In genomic region chr9:92948032-92948534, GRCh38 we compare ENCODE assay signal across 10 cellular contexts. TPM values are rescaled to one million over a fixed set of nuclear protein-coding genes. Genes with fewer than 3 reads are reported as not detected.
DNase-seq lines count a peak whose midpoint lies in the region; TF ChIP-seq lines count a peak whose summit lies in the region.
"Had no signal": no experiment of that assay in that cellular context is flagged by ENCODE, and none has a peak within 500 bp of the region (broad histone marks: within the 10 kb centered on the region; RNA-seq: fewer than 3 reads in every experiment).

No MANE protein-coding gene starts in this region.

- H3K4me3 Mint-ChIP-seq in T-helper 2 cell treated with Interferon-gamma antibody and Interleukin-4, amounts not matched to agents 5 μg/mL and 100 μg/mL, for 36 hours = peak overlapping the region; percentile 86

- H3K27me3 Mint-ChIP-seq in T-helper 2 cell treated with Interferon-gamma antibody and Interleukin-4, amounts not matched to agents 5 μg/mL and 100 μg/mL, for 36 hours (ENCODE audit: low read depth) = peaks cover 26% of the 10 kb centered on the region

- peak overlapping the region; percentile 64 to 76 (median 74) for H3K9ac ChIP-seq in skeletal muscle tissue (ENCODE audit: low read depth in 1 of 3, low read length in 3 of 3)

- H3K4me3 ChIP-seq in SJCRH30 (peak overlapping the region; percentile 63; the same call in 1 of the 2 replicates), epithelial cell of proximal tubule (ENCODE audit: low read depth, low read length) (peak overlapping the region; percentile 61), skeletal muscle tissue (ENCODE audit: low read length in 3 of 3) (peak overlapping the region; percentile 66 to 68 (median 66))

- H3K4me1 Mint-ChIP-seq in T-helper 2 cell treated with Interferon-gamma antibody and Interleukin-4, amounts not matched to agents 5 μg/mL and 100 μg/mL, for 36 hours (ENCODE audit: low read depth) = peaks cover 20% of the 10 kb centered on the region

- H3K9me3 ChIP-seq in SJCRH30 (replicated peaks) (no peaks in the 10 kb centered on the region), skeletal muscle tissue (ENCODE audit: control insufficient read depth in 3 of 3, low read length in 3 of 3) (no peaks in the 10 kb centered on the region)

- no peak overlapping the region for H3K27ac ChIP-seq in SJCRH30
- no peak overlapping the region for H3K27ac ChIP-seq in skeletal muscle tissue (ENCODE audit: low read depth, low read length)
- H3K27ac ChIP-seq in caudate nucleus (ENCODE audit: low read depth, low read length) = no peak overlapping the region

- no peaks in the 10 kb centered on the region for H3K36me3 ChIP-seq in SJCRH30
- H3K36me3 ChIP-seq in skeletal muscle tissue (ENCODE audit: control insufficient read depth in 3 of 3, insufficient read depth in 3 of 3, low read length in 3 of 3) = no peaks in the 10 kb centered on the region

- H3K27ac Mint-ChIP-seq in T-helper 2 cell treated with Interferon-gamma antibody and Interleukin-4, amounts not matched to agents 5 μg/mL and 100 μg/mL, for 36 hours = no peak overlapping the region

- TF ChIP-seq CTCF in epithelial cell of proximal tubule (conservative IDR thresholded peaks at IDR 0.05; ENCODE audit: low read depth, low read length) = no peak

- no peak for DNase-seq in T-helper 2 cell treated with Interferon-gamma antibody and Interleukin-4, amounts not matched to agents 5 μg/mL and 100 μg/mL, for 36 hours (ENCODE audit: low spot score)
- DNase-seq in T-helper 2 cell = no peak
- no peak for DNase-seq in SJCRH30
- no peak for DNase-seq in epithelial cell of proximal tubule (ENCODE audit: low read depth)
- DNase-seq in activated CD4-positive, CD25-positive, alpha-beta regulatory T cell (lab: John Stamatoyannopoulos, UW) = no peak
- no peak for DNase-seq in caudate nucleus (lab: John Stamatoyannopoulos, UW)
- no peak for DNase-seq in SKM-1 (lab: John Stamatoyannopoulos, UW; ENCODE audit: unreplicated experiment)
- DNase-seq: AML-193, MV-4-11 had no signal

- no peaks in the 10 kb centered on the region for H3K9me3 Mint-ChIP-seq in T-helper 2 cell treated with Interferon-gamma antibody and Interleukin-4, amounts not matched to agents 5 μg/mL and 100 μg/mL, for 36 hours

- peaks cover 12% of the 10 kb centered on the region for H3K4me1 ChIP-seq in SJCRH30
- H3K4me1 ChIP-seq in skeletal muscle tissue (ENCODE audit: control insufficient read depth in 3 of 3, insufficient read depth in 3 of 3, low read length in 3 of 3) = peaks cover 8 to 19% (median 11%) of the 10 kb centered on the region in 3 donors

- H3K36me3 Mint-ChIP-seq in T-helper 2 cell treated with Interferon-gamma antibody and Interleukin-4, amounts not matched to agents 5 μg/mL and 100 μg/mL, for 36 hours (ENCODE audit: low read depth) = peaks cover 4% of the 10 kb centered on the region

- H3K27me3 ChIP-seq in SJCRH30 (no peaks in the 10 kb centered on the region), skeletal muscle tissue (ENCODE audit: control insufficient read depth in 3 of 3, insufficient read depth in 3 of 3, low read length in 3 of 3) (peaks cover 15 to 21% (median 17%) of the 10 kb centered on the region in 3 donors)

RNA-seq across cellular contexts. Expression of gene FGD3, which starts 0.8 kb away (rescaled TPM):
- 0.56 and 0.65 TPM in 2 replicates for total RNA-seq in SJCRH30 (2014; rRNA removed; shearing (Covaris generic))
- total RNA-seq in epithelial cell of proximal tubule = 0.14 and 0.58 TPM in 2 replicates
- 4.2 TPM for total RNA-seq in skeletal muscle tissue
